Comparison of ENCODE assay signal across 10 cellular contexts in genomic region chr22:49968313-49968830, GRCh38. TPM values are rescaled to one million over a fixed set of nuclear protein-coding genes. Genes with fewer than 3 reads are reported as not detected.
DNase-seq lines count a peak whose midpoint lies in the region; ATAC-seq and TF ChIP-seq lines count a peak whose summit lies in the region.
"Had no signal": no experiment of that assay in that cellular context is flagged by ENCODE, and none has a peak within 500 bp of the region (broad histone marks: within the 10 kb centered on the region; RNA-seq: fewer than 3 reads in every experiment).

No MANE protein-coding gene starts in this region.

- no peaks in the 10 kb centered on the region for H3F3A ChIP-seq in SK-N-SH (replicated peaks; ENCODE audit: insufficient read depth)

- no peak overlapping the region for H3K9ac ChIP-seq in SK-N-SH

- H3K9me3 Mint-ChIP-seq in activated naive CD4-positive, alpha-beta T cell treated with anti-CD3 and anti-CD28 coated beads, Interleukin-2, amount 50 U/mL, for 72 hours = no peaks in the 10 kb centered on the region

- H3K4me2 ChIP-seq in SK-N-SH = no peak overlapping the region

- peaks cover 9% of the 10 kb centered on the region; the same call in 1 of the 2 replicates for H3K79me2 ChIP-seq in SK-N-SH (ENCODE audit: insufficient read depth)

- TF ChIP-seq POLR2A in stomach (IDR thresholded peaks at IDR 0.05) = no peak

- TF ChIP-seq EP300 in SK-N-SH (IDR thresholded peaks at IDR 0.05; ENCODE audit: borderline replicate concordance in 1 of 2, low read depth in 1 of 2, low read length in 1 of 2) (no peak), stomach (IDR thresholded peaks at IDR 0.05) (no peak)

- POLR2A ChIA-PET in SK-N-SH (lab: Yijun Ruan, JAX) = no interaction called here

- H3K4me3 ChIP-seq in SK-N-SH (ENCODE audit: low read depth in 2 of 2, low read length in 1 of 2) (no peak overlapping the region), stomach (no peak overlapping the region)

- TF ChIP-seq CTCF in SK-N-SH (IDR thresholded peaks at IDR 0.05) (no peak), stomach (IDR thresholded peaks at IDR 0.05) (no peak)

- CTCF ChIA-PET in SK-N-SH (lab: Yijun Ruan, JAX) = interaction anchor here (0.7 to 3.9 kb wide), 9 partner anchors 12 to 178 kb away, joined by 3 to 18 read pairs (median 4); no protein-coding TSS in a partner anchor

- H3K4me1 ChIP-seq in SK-N-SH (ENCODE audit: control insufficient read depth in 1 of 2, insufficient read depth in 2 of 2, low read depth in 1 of 2, low read length in 1 of 2) (peaks cover 9 to 24% of the 10 kb centered on the region in 2 experiments; a peak in 2 of 4 replicates), stomach (peaks cover 77 to 93% (median 89%) of the 10 kb centered on the region in 4 donors)

- no peak overlapping the region for H3K27ac ChIP-seq in SK-N-SH (ENCODE audit: low read depth in 2 of 2, low read length in 1 of 2)
- H3K27ac ChIP-seq in layer of hippocampus (ENCODE audit: low read depth, low read length) = peak overlapping the region; percentile 89
- peak overlapping the region; percentile 94 to 98 (median 98) for H3K27ac ChIP-seq in stomach
- H3K27ac ChIP-seq: WERI-Rb-1 had no signal

- H3K27me3 ChIP-seq in SK-N-SH (ENCODE audit: insufficient read depth) (no peaks in the 10 kb centered on the region), layer of hippocampus (ENCODE audit: control insufficient read depth, insufficient read depth, low read length) (no peaks in the 10 kb centered on the region), stomach (peaks cover 0 to 11% (median 0%) of the 10 kb centered on the region in 3 donors)

- ATAC-seq in SK-N-SH treated with all-trans-retinoic acid at 6 μM for 48 hours (no peak), HG02840 (IDR thresholded peaks at IDR 0.05; ENCODE audit: low FRiP score, unreplicated experiment) (no peak)
- peak in 1 of 2 donors; percentile 0 for ATAC-seq in activated naive CD4-positive, alpha-beta T cell treated with anti-CD3 and anti-CD28 coated beads, Interleukin-2, amount 50 U/mL, for 72 hours

- intact Hi-C loops in stomach (cut with DNase I; ENCODE audit: low total_unique reads) = no loop called here

- H4K20me1 ChIP-seq in SK-N-SH (ENCODE audit: insufficient read depth) = no peaks in the 10 kb centered on the region

- H3K36me3 ChIP-seq in SK-N-SH (replicated peaks in 1 of 2; ENCODE audit: control insufficient read depth in 1 of 2, insufficient read depth in 2 of 2, low read length in 1 of 2) (peaks cover 4 to 8% of the 10 kb centered on the region in 2 experiments), stomach (peaks cover 18 to 25% (median 21%) of the 10 kb centered on the region in 4 donors)

- H3K9me2 ChIP-seq in SK-N-SH = no peaks in the 10 kb centered on the region

- peak overlapping the region; percentile 68 to 97 for H3K27ac Mint-ChIP-seq in activated naive CD4-positive, alpha-beta T cell treated with anti-CD3 and anti-CD28 coated beads, Interleukin-2, amount 50 U/mL, for 72 hours

- peaks cover 8% of the 10 kb centered on the region in 2 donors for H3K36me3 Mint-ChIP-seq in activated naive CD4-positive, alpha-beta T cell treated with anti-CD3 and anti-CD28 coated beads, Interleukin-2, amount 50 U/mL, for 72 hours

- H3K9me3 ChIP-seq in SK-N-SH = no peaks in the 10 kb centered on the region
- no peaks in the 10 kb centered on the region for H3K9me3 ChIP-seq in stomach

- H2AFZ ChIP-seq in SK-N-SH (ENCODE audit: low read depth) = no peak overlapping the region

- 98% methylated on average over 11 of the region's 11 CpGs for WGBS in SK-N-SH (ENCODE audit: low lambda C conversion rate)
- WGBS in stomach, 5 donors = 78 to 89% (median 79%) methylated on average over 6 to 11 of the region's 11 CpGs

- TF ChIP-seq RAD21 in SK-N-SH (IDR thresholded peaks at IDR 0.05; ENCODE audit: low read length) = no peak

- DNase-seq in SK-N-SH = peak; percentile 33
- peak in 1 of 2 donors; percentile 15 for DNase-seq in activated naive CD4-positive, alpha-beta T cell treated with anti-CD3 and anti-CD28 coated beads, Interleukin-2, amount 50 U/mL, for 72 hours (ENCODE audit: low spot score in 2 of 2)
- DNase-seq in stomach = peak; percentile 34
- no peak for DNase-seq in NCI-H2029 (lab: John Stamatoyannopoulos, UW)
- DNase-seq in GOT3 (lab: John Stamatoyannopoulos, UW) = no peak

TF ChIP-seq in SK-N-SH, 30 proteins besides CTCF, POLR2A, EP300 and RAD21 (continues in another document):
- TF ChIP-seq USF1 (IDR thresholded peaks at IDR 0.05; ENCODE audit: borderline replicate concordance, low read depth) = no peak
- TF ChIP-seq TAF1 (IDR thresholded peaks at IDR 0.05; ENCODE audit: borderline replicate concordance, low read depth, low read length) = no peak
- TF ChIP-seq CHD2 (IDR thresholded peaks at IDR 0.05; ENCODE audit: low read length, partially characterized antibody) = no peak
- TF ChIP-seq MXI1 (IDR thresholded peaks at IDR 0.05; ENCODE audit: low read depth, low read length) = no peak
- no peak for TF ChIP-seq GABPA (IDR thresholded peaks at IDR 0.05; ENCODE audit: low read depth)
- no peak for TF ChIP-seq MAX (IDR thresholded peaks at IDR 0.05; ENCODE audit: low read depth)
- no peak for TF ChIP-seq YY1 (IDR thresholded peaks at IDR 0.05; ENCODE audit: low read depth)
- TF ChIP-seq NRF1 (IDR thresholded peaks at IDR 0.05; ENCODE audit: low read depth, low read length) = no peak
- no peak for TF ChIP-seq FOXM1 (IDR thresholded peaks at IDR 0.05; ENCODE audit: low read depth)
- TF ChIP-seq FOSL2 (IDR thresholded peaks at IDR 0.05; ENCODE audit: borderline replicate concordance, low read depth) = no peak

TF ChIP-seq in SK-N-SH treated with all-trans-retinoic acid at 6 μM for 48 hours, 23 proteins besides CTCF, POLR2A, EP300 and RAD21 (continues in another document):
- TF ChIP-seq ZFP3 (CRISPR knock-in tag; IDR thresholded peaks at IDR 0.05) (no peak), ZNF565 (CRISPR knock-in tag; conservative IDR thresholded peaks at IDR 0.05; ENCODE audit: low read depth) (no peak), SNAI2 (CRISPR knock-in tag; IDR thresholded peaks at IDR 0.05) (no peak), PPARA (CRISPR knock-in tag; IDR thresholded peaks at IDR 0.05; ENCODE audit: borderline replicate concordance) (no peak), PATZ1 (CRISPR knock-in tag; IDR thresholded peaks at IDR 0.05; ENCODE audit: borderline replicate concordance) (no peak), ZC3H10 (CRISPR knock-in tag; IDR thresholded peaks at IDR 0.05) (no peak)

RNA-seq across cellular contexts. Expression of gene PIM3, which starts 7.8 kb away (rescaled TPM):
- polyA plus RNA-seq in SK-N-SH (2012; rRNA removed) = 9.9 and 15.3 TPM in 2 replicates
- polyA plus RNA-seq in SK-N-SH (2012; cell fraction: cytosol; rRNA removed) = 6.3 and 10.1 TPM in 2 replicates
- polyA plus RNA-seq in SK-N-SH (2012; cell fraction: nucleus; rRNA removed) = 22.4 and 23.7 TPM in 2 replicates
- 100 to 1,000 TPM in 1 of 2 donors, 10 to 100 TPM in 1; 77.2 to 522 TPM for total RNA-seq in activated naive CD4-positive, alpha-beta T cell treated with anti-CD3 and anti-CD28 coated beads, Interleukin-2, amount 50 U/mL, for 72 hours
- 100 to 1,000 TPM in 3 of 5 donors, 10 to 100 TPM in 2; 51.9 to 802 (median 298) TPM for total RNA-seq in stomach
- polyA plus RNA-seq in stomach = 10 to 100 TPM; 75.6 to 87.6 (median 81.6) TPM

RNA-seq across cellular contexts. Expression of gene IL17REL, which starts 44.2 kb away (rescaled TPM):
- polyA plus RNA-seq in SK-N-SH (2012; rRNA removed) (not detected in 2 replicates), stomach (under 1 TPM in 1 of 3 donors, not detected in 2; 0.03 TPM)
- not detected in 2 replicates for polyA plus RNA-seq in SK-N-SH (2012; cell fraction: cytosol; rRNA removed)
- polyA plus RNA-seq in SK-N-SH (2012; cell fraction: nucleus; rRNA removed) = 0.01 TPM in 1 of 2 replicates, not detected in the other
- total RNA-seq in activated naive CD4-positive, alpha-beta T cell treated with anti-CD3 and anti-CD28 coated beads, Interleukin-2, amount 50 U/mL, for 72 hours = under 1 TPM; 0.11 to 0.12 TPM
- 1 to 10 TPM in 1 of 5 donors, under 1 TPM in 2, not detected in 2; 0.87 to 1.2 (median 0.92) TPM for total RNA-seq in stomach
- total RNA-seq: bronchial epithelial cell had no signal

RNA-seq across cellular contexts. Expression of gene CRELD2, which starts 49.9 kb away (rescaled TPM):
- polyA plus RNA-seq in SK-N-SH (2012; rRNA removed) = 92.5 and 113 TPM in 2 replicates
- polyA plus RNA-seq in SK-N-SH (2012; cell fraction: cytosol; rRNA removed) = 66.3 and 80.8 TPM in 2 replicates
- polyA plus RNA-seq in SK-N-SH (2012; cell fraction: nucleus; rRNA removed) = 104 and 142 TPM in 2 replicates
- 10 to 100 TPM; 19.1 to 31.0 TPM for total RNA-seq in activated naive CD4-positive, alpha-beta T cell treated with anti-CD3 and anti-CD28 coated beads, Interleukin-2, amount 50 U/mL, for 72 hours
- total RNA-seq in stomach = 10 to 100 TPM; 35.4 to 83.0 (median 81.1) TPM
- polyA plus RNA-seq in stomach = 10 to 100 TPM; 19.4 to 30.4 (median 29.0) TPM

RNA-seq across cellular contexts. Expression of gene ALG12, which starts 50.1 kb away (rescaled TPM):
- polyA plus RNA-seq in SK-N-SH (2012; rRNA removed) (7.5 and 9.9 TPM in 2 replicates), stomach (1 to 10 TPM; 3.8 to 9.2 (median 8.8) TPM)
- polyA plus RNA-seq in SK-N-SH (2012; cell fraction: cytosol; rRNA removed) = 6.0 and 8.3 TPM in 2 replicates
- polyA plus RNA-seq in SK-N-SH (2012; cell fraction: nucleus; rRNA removed) = 23.2 and 25.7 TPM in 2 replicates
- total RNA-seq in activated naive CD4-positive, alpha-beta T cell treated with anti-CD3 and anti-CD28 coated beads, Interleukin-2, amount 50 U/mL, for 72 hours = 10 to 100 TPM; 14.8 to 15.3 TPM
- total RNA-seq in stomach = 10 to 100 TPM in 2 of 5 donors, 1 to 10 TPM in 3; 2.3 to 30.7 (median 9.4) TPM

Comparison
In these comparisons a context has a peak if more than half of its experiments do, and no peak if none do; other contexts are left out.
1. DNase-seq: peak in SK-N-SH (single experiment) and stomach (single experiment); none in NCI-H2029 (single experiment) and GOT3 (single experiment).
2. H3K27ac ChIP-seq: peak in layer of hippocampus (single experiment) and stomach (5 of 5); none in SK-N-SH (0 of 2).